Comparison of ENCODE assay signal across 20 cellular contexts in the genomic region with DNA sequence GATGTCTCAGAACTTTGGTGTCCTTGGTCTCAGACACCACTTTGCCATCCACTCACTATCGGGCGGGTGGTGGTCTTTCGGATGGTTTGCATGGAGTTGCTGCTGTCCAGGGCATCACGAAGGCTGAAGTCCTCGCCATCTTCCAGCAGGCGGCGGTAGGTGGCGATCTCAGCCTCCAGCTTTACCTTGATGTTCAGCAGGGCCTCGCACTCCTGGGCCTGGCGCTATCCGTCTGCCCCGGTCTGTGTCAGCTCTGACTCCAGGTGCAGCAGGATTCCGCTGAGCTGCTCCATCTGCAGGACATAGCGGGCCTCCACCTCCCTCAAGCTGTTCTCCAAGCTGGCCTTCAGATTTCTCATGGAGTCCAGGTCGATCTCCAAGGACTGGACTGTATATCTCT.
"Had no signal": no experiment of that assay in that cellular context is flagged by ENCODE, and none has a peak within 500 bp of the region (broad histone marks: within the 10 kb centered on the region; RNA-seq: fewer than 3 reads in every experiment).

No MANE protein-coding gene starts in this region.

- H3K4me1 ChIP-seq: esophagus squamous epithelium, lower lobe of right lung had no signal

- H3K9me3 ChIP-seq: esophagus squamous epithelium had no signal

- ATAC-seq: lower lobe of right lung, natural killer cell had no signal

- H3K4me3 ChIP-seq: esophagus squamous epithelium, lower lobe of right lung had no signal

- H3K36me3 ChIP-seq: esophagus squamous epithelium, lower lobe of right lung had no signal

- H3K27me3 ChIP-seq: esophagus squamous epithelium had no signal

- H3K27ac ChIP-seq: esophagus squamous epithelium, lower lobe of right lung had no signal

- DNase-seq: activated B cell treated with CpG ODN at 0.5 μM for 24 hours; activated CD4-positive, alpha-beta memory T cell treated with anti-CD3 and anti-CD28 coated beads for 36 hours; activated CD4-positive, alpha-beta T cell treated with anti-CD3 and anti-CD28 coated beads for 4 hours; activated naive CD4-positive, alpha-beta T cell treated with anti-CD3 and anti-CD28 coated beads for 36 hours; activated T-cell treated with anti-CD3 and anti-CD28 coated beads, Interleukin-2, amount 50 U/mL, for 24 hours; effector CD8-positive, alpha-beta T cell; esophagus squamous epithelium; foreskin fibroblast; glutamatergic neuron; hippocampal formation; lower lobe of right lung; natural killer cell; nucleus accumbens; stimulated activated CD4-positive, alpha-beta T cell treated with anti-CD3 and anti-CD28 coated beads, Interleukin-12 subunit alpha, Interleukin-12 subunit beta, amount 100 ng/mL, for 4 hours; stimulated activated CD4-positive, alpha-beta T cell treated with anti-CD3 and anti-CD28 coated beads, Interleukin-1b, Interleukin-23, amount 100 ng/mL, for 48 hours; stimulated activated CD8-positive, alpha-beta memory T cell treated with anti-CD3 and anti-CD28 coated beads, Interleukin-4, amount 100 ng/mL, for 48 hours; stimulated activated naive CD4-positive, alpha-beta T cell; SW 1271; T-helper 2 cell had no signal

- FAIRE-seq: keratinocyte had no signal
